ENCODE assay signal across 2 cellular contexts in the genomic region with DNA sequence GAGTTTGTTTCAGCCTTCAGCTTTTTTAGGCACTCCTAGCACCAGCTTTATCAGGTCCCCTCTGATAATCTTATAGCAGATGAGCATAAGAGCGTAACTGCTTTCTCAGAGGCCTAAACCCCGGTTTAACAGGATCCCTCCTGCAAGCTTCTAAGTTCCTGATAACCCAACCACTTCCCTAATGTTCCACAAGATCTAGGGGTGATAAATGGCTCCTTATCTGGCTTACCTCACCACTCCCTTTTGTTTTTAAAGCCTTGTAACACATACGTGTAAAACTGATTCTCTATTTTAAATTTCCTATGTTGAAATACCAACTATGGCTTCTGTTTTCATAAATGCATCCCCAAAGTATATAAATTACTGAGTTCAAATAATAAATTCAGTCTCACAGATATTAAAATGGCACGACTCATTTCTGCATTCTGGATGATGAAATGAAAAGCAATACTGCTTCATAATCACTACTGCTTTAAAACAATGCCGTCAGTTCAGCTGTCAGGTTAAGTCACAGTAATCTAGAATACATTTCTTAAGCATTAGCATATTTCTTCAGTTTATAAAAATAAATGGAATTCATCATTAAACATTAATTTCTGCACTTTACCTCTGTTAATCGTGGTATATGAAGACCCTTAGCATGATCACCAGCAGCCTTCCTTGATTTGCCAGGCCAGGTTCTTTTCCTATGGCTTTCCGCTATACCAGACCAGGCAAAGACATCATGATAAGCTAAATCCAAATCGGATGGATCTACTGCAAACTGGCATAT.
A peak's percentile ranks its signal among the peaks of the same experiment; 100 is the strongest.
TF ChIP-seq lines count a peak whose summit lies in the region.

No MANE protein-coding gene starts in this region.

TF ChIP-seq in IMR-90, 13 proteins besides CTCF, POLR2A, EP300 and RAD21:
- no peak for TF ChIP-seq MAFK (IDR thresholded peaks at IDR 0.05; ENCODE audit: low read depth, low read length)
- TF ChIP-seq, protein P1, sequence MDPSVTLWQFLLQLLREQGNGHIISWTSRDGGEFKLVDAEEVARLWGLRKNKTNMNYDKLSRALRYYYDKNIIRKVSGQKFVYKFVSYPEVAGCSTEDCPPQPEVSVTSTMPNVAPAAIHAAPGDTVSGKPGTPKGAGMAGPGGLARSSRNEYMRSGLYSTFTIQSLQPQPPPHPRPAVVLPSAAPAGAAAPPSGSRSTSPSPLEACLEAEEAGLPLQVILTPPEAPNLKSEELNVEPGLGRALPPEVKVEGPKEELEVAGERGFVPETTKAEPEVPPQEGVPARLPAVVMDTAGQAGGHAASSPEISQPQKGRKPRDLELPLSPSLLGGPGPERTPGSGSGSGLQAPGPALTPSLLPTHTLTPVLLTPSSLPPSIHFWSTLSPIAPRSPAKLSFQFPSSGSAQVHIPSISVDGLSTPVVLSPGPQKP (IDR thresholded peaks at IDR 0.05; ENCODE audit: borderline replicate concordance, low read depth, low read length), result no peak
- peak; percentile 54; the same call in 1 of the 2 replicates for TF ChIP-seq CEBPB (IDR thresholded peaks at IDR 0.05; ENCODE audit: low read depth, low read length)
TF ChIP-seq in IMR-90: peak in this region for 1.

TF ChIP-seq in WTC11, 78 proteins besides CTCF, POLR2A, EP300 and RAD21:
- no peak for TF ChIP-seq FOXP1 (CRISPR knock-in tag; IDR thresholded peaks at IDR 0.05; ENCODE audit: borderline replicate concordance)
- TF ChIP-seq ATF6 (CRISPR knock-in tag; IDR thresholded peaks at IDR 0.05), result no peak
- TF ChIP-seq CBFB (CRISPR knock-in tag; IDR thresholded peaks at IDR 0.05; ENCODE audit: low read depth), result no peak
- TF ChIP-seq, protein P2, sequence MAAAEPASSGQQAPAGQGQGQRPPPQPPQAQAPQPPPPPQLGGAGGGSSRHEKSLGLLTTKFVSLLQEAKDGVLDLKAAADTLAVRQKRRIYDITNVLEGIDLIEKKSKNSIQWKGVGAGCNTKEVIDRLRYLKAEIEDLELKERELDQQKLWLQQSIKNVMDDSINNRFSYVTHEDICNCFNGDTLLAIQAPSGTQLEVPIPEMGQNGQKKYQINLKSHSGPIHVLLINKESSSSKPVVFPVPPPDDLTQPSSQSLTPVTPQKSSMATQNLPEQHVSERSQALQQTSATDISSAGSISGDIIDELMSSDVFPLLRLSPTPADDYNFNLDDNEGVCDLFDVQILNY (CRISPR knock-in tag; IDR thresholded peaks at IDR 0.05), result no peak
